ENCODE assay signal across 10 cellular contexts in the genomic region with DNA sequence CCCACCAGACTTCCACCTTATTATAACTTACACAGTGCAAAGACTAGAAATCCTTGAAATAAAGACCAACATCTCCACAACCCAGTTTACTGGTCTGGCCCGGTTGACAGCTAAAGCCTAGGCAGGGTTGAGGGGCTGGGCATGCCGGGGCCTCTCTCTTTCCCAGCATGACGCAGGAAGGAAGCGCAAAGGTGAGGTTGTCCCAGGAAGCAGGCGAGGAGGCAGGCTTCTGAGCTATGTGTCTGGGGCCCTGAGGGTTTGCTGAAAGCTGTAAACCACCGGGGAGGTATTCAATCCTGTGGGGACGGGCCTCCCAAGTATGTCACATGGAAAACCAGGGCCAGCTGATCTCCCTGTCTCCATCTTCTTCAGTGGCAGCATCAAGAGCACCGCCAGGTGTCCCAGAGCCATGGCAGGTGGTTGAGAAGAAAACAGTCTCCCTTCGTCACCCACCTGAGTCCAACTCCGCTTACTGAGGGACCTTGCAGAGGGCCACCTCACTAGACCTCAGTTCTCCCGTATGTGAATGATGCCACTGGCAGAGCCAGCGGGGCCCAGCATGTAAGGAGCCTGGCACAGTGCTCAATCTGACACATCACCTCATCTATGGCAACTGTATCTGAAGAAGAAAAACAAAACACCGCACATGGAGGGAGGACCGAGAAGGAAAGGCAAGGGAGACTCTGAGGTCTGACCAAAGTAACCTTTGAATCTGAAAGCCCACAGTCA. TPM values are rescaled to one million over a fixed set of nuclear protein-coding genes. Genes with fewer than 3 reads are reported as not detected.
DNase-seq lines count a peak whose midpoint lies in the region; ATAC-seq and TF ChIP-seq lines count a peak whose summit lies in the region.
"Had no signal": no experiment of that assay in that cellular context is flagged by ENCODE, and none has a peak within 500 bp of the region (broad histone marks: within the 10 kb centered on the region; RNA-seq: fewer than 3 reads in every experiment).

No MANE protein-coding gene starts in this region.

- WGBS in gastroesophageal sphincter (ENCODE audit: low coverage in 1 of 2), 2 donors = 79 to 85% methylated on average over 2 to 4 of the region's 14 CpGs

- CTCF ChIA-PET in RWPE1 (lab: Yijun Ruan, JAX) = no interaction called here
- CTCF ChIA-PET in activated naive CD4-positive, alpha-beta T cell treated with anti-CD3 and anti-CD28 coated beads for 36 hours (lab: Charles Lee) = interaction anchor here (0.5 to 1.9 kb wide), 3 partner anchors 24 to 57 kb away, joined by 4 to 11 read pairs (median 5); no protein-coding TSS in a partner anchor

- no peak for TF ChIP-seq CTCF in RWPE1 (conservative IDR thresholded peaks at IDR 0.05; ENCODE audit: low read depth)
- TF ChIP-seq CTCF in gastroesophageal sphincter (IDR thresholded peaks at IDR 0.05) = no peak
- no peak for TF ChIP-seq CTCF in progenitor cell of endocrine pancreas (IDR thresholded peaks at IDR 0.05; ENCODE audit: unreplicated experiment)

- H3K4me3 ChIP-seq in gastroesophageal sphincter = no peak overlapping the region

- H3K36me3 Mint-ChIP-seq in progenitor cell of endocrine pancreas (ENCODE audit: insufficient read depth) = peaks cover 9% of the 10 kb centered on the region
- peaks cover 17% of the 10 kb centered on the region for H3K36me3 Mint-ChIP-seq in activated naive CD4-positive, alpha-beta T cell treated with anti-CD3 and anti-CD28 coated beads for 36 hours (ENCODE audit: low read depth)

- H3K36me3 ChIP-seq in gastroesophageal sphincter = peaks cover 0 to 31% of the 10 kb centered on the region in 2 donors

- H3K4me3 Mint-ChIP-seq in progenitor cell of endocrine pancreas (ENCODE audit: low read depth) = no peak overlapping the region
- no peak overlapping the region for H3K4me3 Mint-ChIP-seq in activated naive CD4-positive, alpha-beta T cell treated with anti-CD3 and anti-CD28 coated beads for 36 hours

- peaks cover 0 to 56% (median 29%) of the 10 kb centered on the region in 3 donors for H3K4me1 ChIP-seq in gastroesophageal sphincter

- no peaks in the 10 kb centered on the region for H3K27me3 ChIP-seq in gastroesophageal sphincter

- no peaks in the 10 kb centered on the region for H3K27me3 Mint-ChIP-seq in progenitor cell of endocrine pancreas
- no peaks in the 10 kb centered on the region for H3K27me3 Mint-ChIP-seq in activated naive CD4-positive, alpha-beta T cell treated with anti-CD3 and anti-CD28 coated beads for 36 hours (ENCODE audit: low read depth)

- TF ChIP-seq EP300 in gastroesophageal sphincter (IDR thresholded peaks at IDR 0.05) = no peak

- ATAC-seq in gastroesophageal sphincter = no peak
- no peak for ATAC-seq in left lobe of liver
- ATAC-seq: esophagus mucosa, sciatic nerve had no signal

- peak; percentile 13 for DNase-seq in ELF-1 (ENCODE audit: low read depth, low spot score)
- no peak for DNase-seq in RWPE1 (ENCODE audit: low spot score)
- DNase-seq in progenitor cell of endocrine pancreas (ENCODE audit: low spot score, unreplicated experiment) = no peak
- DNase-seq in left lobe of liver (ENCODE audit: low spot score) = no peak
- DNase-seq in iPS-NIHi11 (ENCODE audit: low spot score) = no peak
- DNase-seq in pons (ENCODE audit: low spot score) = no peak
- DNase-seq in activated naive CD4-positive, alpha-beta T cell treated with anti-CD3 and anti-CD28 coated beads for 36 hours = no peak

- intact Hi-C loops in activated naive CD4-positive, alpha-beta T cell treated with anti-CD3 and anti-CD28 coated beads for 36 hours (cut with micrococcal nuclease) = no loop called here

- H3K4me1 Mint-ChIP-seq in progenitor cell of endocrine pancreas (ENCODE audit: low read depth) = peaks cover 16% of the 10 kb centered on the region
- peaks cover 77% of the 10 kb centered on the region for H3K4me1 Mint-ChIP-seq in activated naive CD4-positive, alpha-beta T cell treated with anti-CD3 and anti-CD28 coated beads for 36 hours (ENCODE audit: low read depth)

- H3K27ac ChIP-seq in RWPE1 = peak overlapping the region; percentile 20; the same call in 1 of the 2 replicates
- peak overlapping the region in 3 of 4 donors; percentile 14 to 51 (median 36) for H3K27ac ChIP-seq in gastroesophageal sphincter

- peak overlapping the region; percentile 84 for H3K27ac Mint-ChIP-seq in progenitor cell of endocrine pancreas
- no peak overlapping the region for H3K27ac Mint-ChIP-seq in activated naive CD4-positive, alpha-beta T cell treated with anti-CD3 and anti-CD28 coated beads for 36 hours

- H3K9me3 ChIP-seq in gastroesophageal sphincter = no peaks in the 10 kb centered on the region

- POLR2A ChIA-PET in RWPE1 (lab: Yijun Ruan, JAX; ENCODE audit: low non-redundant PET) = no interaction called here

- no peaks in the 10 kb centered on the region for H3K9me3 Mint-ChIP-seq in progenitor cell of endocrine pancreas (ENCODE audit: low read depth)
- H3K9me3 Mint-ChIP-seq in activated naive CD4-positive, alpha-beta T cell treated with anti-CD3 and anti-CD28 coated beads for 36 hours = no peaks in the 10 kb centered on the region

- TF ChIP-seq POLR2A in gastroesophageal sphincter (IDR thresholded peaks at IDR 0.05) = no peak

RNA-seq across cellular contexts. Expression of a gene that starts 49.5 kb away (rescaled TPM):
- total RNA-seq in gastroesophageal sphincter = 10 to 100 TPM; 24.5 to 33.0 (median 30.2) TPM
- total RNA-seq in progenitor cell of endocrine pancreas = 36.8 and 39.8 TPM in 2 replicates
- total RNA-seq in left lobe of liver = 5.7 TPM
- 10 to 100 TPM; 11.8 to 11.9 TPM for total RNA-seq in activated naive CD4-positive, alpha-beta T cell treated with anti-CD3 and anti-CD28 coated beads for 36 hours
